ENCODE assay signal across 18 cellular contexts in the genomic region with DNA sequence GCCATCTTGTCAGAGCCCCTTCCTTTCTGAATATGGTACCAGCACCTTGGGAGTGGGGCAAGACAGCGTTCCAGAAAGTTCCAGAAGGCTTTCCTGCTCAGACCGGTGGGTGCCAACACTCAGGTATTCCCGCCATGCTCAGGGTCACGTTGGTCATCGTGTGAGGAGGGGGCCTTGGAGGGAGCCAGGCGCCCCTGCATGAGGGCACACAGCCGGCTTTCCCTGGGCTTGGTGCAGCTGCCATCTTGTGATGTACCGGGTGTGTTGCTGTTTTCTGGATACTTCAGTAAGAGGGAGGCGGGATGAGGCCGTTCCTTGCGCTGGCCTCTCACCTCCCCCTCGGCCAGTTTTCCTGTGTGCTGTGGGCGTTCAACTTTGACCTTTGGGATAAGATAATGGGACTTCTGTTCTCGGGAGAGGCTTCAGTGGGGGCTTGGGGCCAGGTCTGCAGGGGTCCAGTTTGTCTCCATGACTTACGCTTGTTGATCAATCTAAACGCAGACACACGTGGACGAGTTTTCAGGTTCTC.
DNase-seq lines count a peak whose midpoint lies in the region; ATAC-seq and TF ChIP-seq lines count a peak whose summit lies in the region.
"Had no signal": no experiment of that assay in that cellular context is flagged by ENCODE, and none has a peak within 500 bp of the region (broad histone marks: within the 10 kb centered on the region; RNA-seq: fewer than 3 reads in every experiment).

No MANE protein-coding gene starts in this region.

- H3K27ac ChIP-seq in cardiac muscle cell, result peak overlapping the region; percentile 62
- H3K27ac ChIP-seq: 22Rv1, A549, BLaER1 had no signal

- ATAC-seq in left ventricle myocardium superior, result no peak
- ATAC-seq in GM21390 (IDR thresholded peaks at IDR 0.05; ENCODE audit: unreplicated experiment), result no peak
- ATAC-seq in GM21423 (IDR thresholded peaks at IDR 0.05; ENCODE audit: unreplicated experiment), result no peak
- ATAC-seq: A549, GM23338 had no signal

- H3K9me3 Mint-ChIP-seq in nephron progenitor cell, result no peaks in the 10 kb centered on the region
- no peaks in the 10 kb centered on the region for H3K9me3 Mint-ChIP-seq in progenitor cell of endocrine pancreas (ENCODE audit: low read depth)
- H3K9me3 Mint-ChIP-seq: CD14-positive monocyte, GM23338 had no signal

- intact Hi-C loops in left ventricle myocardium superior (cut with micrococcal nuclease), result no loop called here

- H3K36me3 ChIP-seq in cardiac muscle cell, result no peaks in the 10 kb centered on the region
- H3K36me3 ChIP-seq: BLaER1 had no signal

- no peaks in the 10 kb centered on the region for H3K27me3 ChIP-seq in cardiac muscle cell

- H3K9me3 ChIP-seq in cardiac muscle cell (ENCODE audit: low read depth), result no peaks in the 10 kb centered on the region
- H3K9me3 ChIP-seq: A549, BLaER1 had no signal

- H3K27ac Mint-ChIP-seq in nephron progenitor cell (no peak overlapping the region), progenitor cell of endocrine pancreas (peak overlapping the region; percentile 63)
- H3K27ac Mint-ChIP-seq: GM23338, IgD-negative memory B cell had no signal

- H3K4me3 Mint-ChIP-seq in nephron progenitor cell, result peak overlapping the region; percentile 58
- H3K4me3 Mint-ChIP-seq in progenitor cell of endocrine pancreas (ENCODE audit: low read depth), result no peak overlapping the region
- H3K4me3 Mint-ChIP-seq: CD14-positive monocyte; CD4-positive, alpha-beta memory T cell; GM23338; IgD-negative memory B cell had no signal

- no peak overlapping the region for H3K4me3 ChIP-seq in cardiac muscle cell
- H3K4me3 ChIP-seq: A549, BLaER1, GM23338 had no signal

- DNase-seq in cardiac muscle cell (ENCODE audit: low read depth in 1 of 2, low spot score in 1 of 2) (no peak), left ventricle myocardium superior (no peak), nephron progenitor cell (no peak), progenitor cell of endocrine pancreas (ENCODE audit: low spot score, unreplicated experiment) (no peak), H4 (ENCODE audit: low spot score) (no peak)
- DNase-seq: CD4-positive, alpha-beta memory T cell; DMS153; DMS79; GDM1; H7 had no signal

- H3K4me1 Mint-ChIP-seq in nephron progenitor cell (peaks cover 78% of the 10 kb centered on the region), progenitor cell of endocrine pancreas (ENCODE audit: low read depth) (peaks cover 63% of the 10 kb centered on the region)
- H3K4me1 Mint-ChIP-seq: CD14-positive monocyte; CD4-positive, alpha-beta memory T cell; GM23338; IgD-negative memory B cell had no signal

- TF ChIP-seq CTCF in cardiac muscle cell (IDR thresholded peaks at IDR 0.05; ENCODE audit: low read depth, low read length), result no peak
- TF ChIP-seq CTCF in nephron progenitor cell (IDR thresholded peaks at IDR 0.05), result no peak
- no peak for TF ChIP-seq CTCF in progenitor cell of endocrine pancreas (IDR thresholded peaks at IDR 0.05; ENCODE audit: unreplicated experiment)

- peaks cover 6% of the 10 kb centered on the region for H3K27me3 Mint-ChIP-seq in nephron progenitor cell (ENCODE audit: low read depth, poor library complexity)
- no peaks in the 10 kb centered on the region for H3K27me3 Mint-ChIP-seq in progenitor cell of endocrine pancreas

- H3K36me3 Mint-ChIP-seq in nephron progenitor cell (ENCODE audit: low read depth) (no peaks in the 10 kb centered on the region), progenitor cell of endocrine pancreas (ENCODE audit: insufficient read depth) (no peaks in the 10 kb centered on the region)
- H3K36me3 Mint-ChIP-seq: CD14-positive monocyte; CD4-positive, alpha-beta memory T cell; IgD-negative memory B cell had no signal

- peaks cover 28% of the 10 kb centered on the region for H3K4me1 ChIP-seq in cardiac muscle cell (ENCODE audit: low read depth)
